In the genomic region with DNA sequence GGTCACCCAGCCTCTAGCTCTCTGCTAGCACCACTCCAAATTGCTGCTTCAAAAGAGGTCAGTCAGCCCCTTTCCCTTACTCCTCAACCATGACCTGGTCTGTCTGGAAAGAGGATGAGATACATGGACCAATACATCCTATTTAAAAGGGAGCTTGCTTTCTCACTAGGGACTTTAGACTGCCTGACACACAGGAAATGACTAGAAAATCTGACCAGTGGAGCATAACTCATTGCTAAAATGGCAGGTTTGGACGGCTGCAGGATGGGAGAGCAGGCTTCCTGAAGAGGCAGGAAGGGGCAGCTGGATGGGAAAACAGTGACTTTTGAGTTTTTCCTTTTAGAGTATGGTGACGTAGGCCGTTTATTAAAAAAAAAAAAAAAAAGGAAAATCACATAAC, we compare ENCODE assay signal across 9 cellular contexts. TPM values are rescaled to one million over a fixed set of nuclear protein-coding genes. Genes with fewer than 3 reads are reported as not detected.
DNase-seq lines count a peak whose midpoint lies in the region; ATAC-seq, FAIRE-seq and TF ChIP-seq lines count a peak whose summit lies in the region.
"Had no signal": no experiment of that assay in that cellular context is flagged by ENCODE, and none has a peak within 500 bp of the region (broad histone marks: within the 10 kb centered on the region; RNA-seq: fewer than 3 reads in every experiment).

No MANE protein-coding gene starts in this region.

- H3K9me3 Mint-ChIP-seq in neural progenitor cell (no peaks in the 10 kb centered on the region), GM23338 (no peaks in the 10 kb centered on the region)
- H3K9me3 Mint-ChIP-seq: activated naive CD4-positive, alpha-beta T cell treated with anti-CD3 and anti-CD28 coated beads, Interleukin-2, amount 50 U/mL, for 72 hours had no signal

- H3K36me3 ChIP-seq in GM12878 (ENCODE audit: control insufficient read depth in 2 of 2, insufficient read depth in 2 of 2, low read length in 1 of 2), result peaks cover 0 to 3% of the 10 kb centered on the region in 2 experiments; a peak in 1 of 4 replicates
- H3K36me3 ChIP-seq in neural progenitor cell, result no peaks in the 10 kb centered on the region
- H3K36me3 ChIP-seq in H7 (replicated peaks; ENCODE audit: control insufficient read depth, insufficient read depth, low read length), result no peaks in the 10 kb centered on the region; the same call in 1 of the 2 replicates
- H3K36me3 ChIP-seq in GM23338 (ENCODE audit: insufficient read depth), result no peaks in the 10 kb centered on the region

- H3K4me3 Mint-ChIP-seq in neural progenitor cell (no peak overlapping the region), GM23338 (no peak overlapping the region)

- no peak for TF ChIP-seq EP300 in GM12878 (IDR thresholded peaks at IDR 0.05; ENCODE audit: borderline replicate concordance in 1 of 2, control insufficient read depth in 1 of 2, low read depth in 2 of 2, low read length in 2 of 2)

- H3F3A ChIP-seq in neural progenitor cell (ENCODE audit: low read depth) (peaks cover 9% of the 10 kb centered on the region), GM23338 (replicated peaks; ENCODE audit: low read depth) (no peaks in the 10 kb centered on the region)

- FAIRE-seq in GM12878 (lab: Jason Lieb, UNC) (peak; percentile 18), urothelium cell line (lab: Jason Lieb, UNC) (no peak)

- no peaks in the 10 kb centered on the region; the same call in 2 of the 3 replicates for H3K9me3 ChIP-seq in GM12878 (replicated peaks; ENCODE audit: control insufficient read depth, insufficient read depth, low read length)
- H3K9me3 ChIP-seq in neural progenitor cell (ENCODE audit: low read depth), result no peaks in the 10 kb centered on the region

- peak overlapping the region; percentile 93 for H3K4me2 ChIP-seq in GM12878 (ENCODE audit: control insufficient read depth, insufficient read depth)
- no peak overlapping the region for H3K4me2 ChIP-seq in neural progenitor cell
- H3K4me2 ChIP-seq in GM23338, result no peak overlapping the region

- RAD21 ChIA-PET in GM12878 (lab: Charles Lee; ENCODE audit: unreplicated experiment), result interaction anchor here (0.7 to 16.8 kb wide), 16 partner anchors 8 to 208 kb away, joined by 3 to 253 read pairs (median 6); a partner anchor contains a TSS

- peak; percentile 45 for DNase-seq in GM10248 (ENCODE audit: extremely low spot score)
- no peak for DNase-seq in GM12878 (ENCODE audit: low read depth, low spot score)
- DNase-seq in neural progenitor cell (ENCODE audit: low spot score), result no peak
- no peak for DNase-seq in urothelium cell line (ENCODE audit: low spot score)
- no peak for DNase-seq in stimulated activated CD4-positive, alpha-beta T cell treated with anti-CD3 and anti-CD28 coated beads, Interleukin-15, amount 100 ng/mL, for 24 hours
- no peak for DNase-seq in H7
- no peak for DNase-seq in GM23338 (ENCODE audit: low spot score)

- H3K36me3 Mint-ChIP-seq in neural progenitor cell, result no peaks in the 10 kb centered on the region
- no peaks in the 10 kb centered on the region for H3K36me3 Mint-ChIP-seq in GM23338 (ENCODE audit: low read depth)

- SMC1A ChIA-PET in GM12878 (lab: Charles Lee; ENCODE audit: uncharacterized antibody, unreplicated experiment), result interaction anchor here (0.7 to 23.8 kb wide), 18 partner anchors 9 to 193 kb away, joined by 3 to 633 read pairs (median 4); a partner anchor contains a TSS

- H3K4me1 ChIP-seq in GM12878 (ENCODE audit: control insufficient read depth, insufficient read depth, low read length) (peaks cover 65% of the 10 kb centered on the region), neural progenitor cell (peaks cover 12% of the 10 kb centered on the region), GM23338 (ENCODE audit: insufficient read depth) (peaks cover 17% of the 10 kb centered on the region)

- no peak for TF ChIP-seq CTCF in GM10248 (IDR thresholded peaks at IDR 0.05; ENCODE audit: control extremely low read depth, extremely low read depth, low read depth, missing control alignments)
- TF ChIP-seq CTCF in GM12878 (IDR thresholded peaks at IDR 0.05 in 2 of 3, conservative IDR thresholded peaks at IDR 0.05 in 1 of 3; ENCODE audit: control insufficient read depth in 2 of 3, extremely low read depth in 1 of 3, insufficient read depth in 1 of 3, low read depth in 3 of 3, low read length in 3 of 3), result no peak
- no peak for TF ChIP-seq CTCF in neural progenitor cell (IDR thresholded peaks at IDR 0.05)
- TF ChIP-seq CTCF in GM23338 (conservative IDR thresholded peaks at IDR 0.05; ENCODE audit: low read depth in 2 of 2), result no peak

- H3K27me3 Mint-ChIP-seq in neural progenitor cell (ENCODE audit: insufficient read depth, low read depth) (peaks cover 2% of the 10 kb centered on the region), GM23338 (ENCODE audit: insufficient read depth, low read depth, poor library complexity) (peaks cover 5% of the 10 kb centered on the region)

- intact Hi-C loops in GM12878 (cut with micrococcal nuclease; ENCODE audit: unreplicated experiment), result no loop called here

- H3K4me1 Mint-ChIP-seq in neural progenitor cell, result peaks cover 33% of the 10 kb centered on the region
- peaks cover 13% of the 10 kb centered on the region for H3K4me1 Mint-ChIP-seq in GM23338

- no peaks in the 10 kb centered on the region for H4K20me1 ChIP-seq in GM12878 (ENCODE audit: control insufficient read depth, insufficient read depth)
- no peaks in the 10 kb centered on the region for H4K20me1 ChIP-seq in neural progenitor cell (ENCODE audit: low read depth)
- H4K20me1 ChIP-seq in GM23338 (replicated peaks; ENCODE audit: insufficient read depth), result peaks cover 5% of the 10 kb centered on the region

- H3K27ac Mint-ChIP-seq in neural progenitor cell (peak overlapping the region; percentile 77), GM23338 (no peak overlapping the region)

- WGBS in GM12878 (ENCODE audit: insufficient coverage, insufficient replicate concordance, low lambda C conversion rate, missing lambda C conversion rate), result 3% methylated on average over 3 of the region's 3 CpGs

- H3K9me2 ChIP-seq in GM23338 (ENCODE audit: insufficient read depth), result no peaks in the 10 kb centered on the region

- H3K27ac ChIP-seq in GM12878 (ENCODE audit: control insufficient read depth, insufficient read depth) (peak overlapping the region; percentile 83), neural progenitor cell (no peak overlapping the region), GM23338 (ENCODE audit: low read depth) (no peak overlapping the region)

- POLR2A ChIA-PET in GM10248 (lab: Yijun Ruan, JAX), result interaction anchor here (0.8 kb wide), 1 partner anchor 25 kb away, joined by 3 read pairs; a partner anchor contains a TSS
- POLR2A ChIA-PET in GM12878 (lab: Charles Lee), result interaction anchor here (0.6 to 18.1 kb wide), 15 partner anchors 8 to 1479 kb away, joined by 3 to 405 read pairs (median 6); a partner anchor contains a TSS

- in situ Hi-C loops in GM12878 (cut with MboI), result no loop called here

- TF ChIP-seq RAD21 in GM12878 (IDR thresholded peaks at IDR 0.05; ENCODE audit: insufficient read depth, low read depth, low read length), result no peak

- ATAC-seq in HG02981 (IDR thresholded peaks at IDR 0.05; ENCODE audit: unreplicated experiment), result peak; percentile 37
- peak; percentile 70 for ATAC-seq in GM12878
- no peak for ATAC-seq in GM23338

- BruUV-seq in GM12878 (replicated peaks; lab: Mats Ljungman, UMichigan), result no TSS peak

- H3K4me3 ChIP-seq in GM12878, result peak overlapping the region; percentile 46
- H3K4me3 ChIP-seq in neural progenitor cell, result no peak overlapping the region
- H3K4me3 ChIP-seq in H7 (ENCODE audit: insufficient read depth, low read depth, low read length), result no peak overlapping the region
- no peak overlapping the region for H3K4me3 ChIP-seq in GM23338

- H3K9ac ChIP-seq in GM12878 (ENCODE audit: control insufficient read depth, insufficient read depth, low read length), result peak overlapping the region; percentile 45
- no peak overlapping the region for H3K9ac ChIP-seq in neural progenitor cell

- H3K27me3 ChIP-seq in GM12878 (replicated peaks in 1 of 2; ENCODE audit: control insufficient read depth in 2 of 2, insufficient read depth in 2 of 2, low read length in 1 of 2) (no peaks in the 10 kb centered on the region), neural progenitor cell (no peaks in the 10 kb centered on the region), H7 (ENCODE audit: control insufficient read depth, insufficient read depth, low read length) (no peaks in the 10 kb centered on the region), GM23338 (ENCODE audit: insufficient read depth) (no peaks in the 10 kb centered on the region)

- TF ChIP-seq POLR2A in GM12878 (IDR thresholded peaks at IDR 0.05; ENCODE audit: low read depth, low read length), result 0 out of 2 replicates have a peak, but pooled peaks have one; percentile 19

- H2AFZ ChIP-seq in GM12878 (ENCODE audit: control insufficient read depth, low read depth, low read length) (no peak overlapping the region; the same call in 1 of the 2 replicates), neural progenitor cell (replicated peaks) (no peak overlapping the region), GM23338 (no peak overlapping the region)

- peaks cover 92% of the 10 kb centered on the region for H3K79me2 ChIP-seq in GM12878 (ENCODE audit: control insufficient read depth, insufficient read depth, low read length)
- H3K79me2 ChIP-seq in neural progenitor cell (ENCODE audit: low read depth), result no peaks in the 10 kb centered on the region
- no peaks in the 10 kb centered on the region for H3K79me2 ChIP-seq in GM23338 (replicated peaks; ENCODE audit: insufficient read depth)

- CTCF ChIA-PET in GM10248 (lab: Yijun Ruan, JAX), result interaction anchor here (0.9 to 21.2 kb wide), 5 partner anchors 9 to 192 kb away, joined by 3 to 422 read pairs (median 7); a partner anchor contains a TSS
- CTCF ChIA-PET in GM12878 (lab: Yijun Ruan, JAX), result interaction anchor here (0.8 to 37.4 kb wide), 7 partner anchors 9 to 192 kb away, joined by 3 to 1047 read pairs (median 7); a partner anchor contains a TSS

RNA-seq across cellular contexts. Expression of a gene that starts 25.3 kb away (rescaled TPM):
- total RNA-seq in GM12878 (2013; cell fraction: nucleolus; rRNA removed), result 113 and 116 TPM in 2 replicates
- total RNA-seq in GM12878 (2014; rRNA removed) (21.6 and 24.0 TPM in 2 replicates), GM12878 (2014; rRNA removed; fragmentation: Illumina TruSeq; extraction: Trizol) (24.9 and 26.0 TPM in 2 replicates), GM12878 (2021) (55.9 and 57.7 TPM in 2 replicates), neural progenitor cell (ENCODE audit: low replicate concordance) (17.3 and 18.9 TPM in 2 replicates)
- polyA plus RNA-seq in GM12878 (2011; ENCODE audit: low read depth), result 36.6 TPM
- polyA plus RNA-seq in GM12878 (2011; rRNA removed) (36.3 and 39.3 TPM in 2 replicates), GM12878 (2014; fragmentation: Illumina TruSeq; extraction: Trizol) (29.1 and 37.0 TPM in 2 replicates), GM12878 (2014; fragmentation: Nextera tagmentation; extraction: Ambion mirVana) (1 to 10 TPM; 8.6 to 9.9 TPM), GM12878 (2014; rRNA removed) (26.7 and 31.0 TPM in 2 replicates), GM12878 (2016; fragmentation: Nextera tagmentation; extraction: Ambion mirVana) (10 to 100 TPM; 31.8 to 36.8 TPM), GM23338 (2016; fragmentation: Nextera tagmentation; extraction: Ambion mirVana) (3.5 and 3.9 TPM in 2 replicates)
- 40.8 and 42.5 TPM in 2 replicates for polyA plus RNA-seq in GM12878 (2011; cell fraction: cytosol; rRNA removed)
- polyA plus RNA-seq in GM12878 (2011; cell fraction: nucleus; rRNA removed), result 68.6 and 72.6 TPM in 2 replicates
- 45.2 and 48.9 TPM in 2 replicates for polyA plus RNA-seq in GM12878 (2012)
- 143 and 245 TPM in 2 replicates for polyA minus RNA-seq in GM12878 (2011; rRNA and poly(A)+ RNA removed)
- 25.1 and 38.3 TPM in 2 replicates for polyA minus RNA-seq in GM12878 (2011; cell fraction: cytosol; rRNA and poly(A)+ RNA removed)
- 42.4 and 62.3 TPM in 2 replicates for polyA minus RNA-seq in GM12878 (2011; cell fraction: nucleus; rRNA and poly(A)+ RNA removed)
- total RNA-seq in H7 (2014; rRNA removed; shearing (Covaris generic)), result 20.8 and 23.6 TPM in 2 replicates
- total RNA-seq in GM23338 (2014; rRNA removed; shearing (Covaris generic)), result 9.3 and 14.0 TPM in 2 replicates

RNA-seq across cellular contexts. Expression of a gene that starts 40.0 kb away (rescaled TPM):
- total RNA-seq in GM12878 (2013; cell fraction: nucleolus; rRNA removed), result 35.7 and 37.8 TPM in 2 replicates
- 56.2 and 64.7 TPM in 2 replicates for total RNA-seq in GM12878 (2014; rRNA removed)
- 47.7 and 48.8 TPM in 2 replicates for total RNA-seq in GM12878 (2014; rRNA removed; fragmentation: Illumina TruSeq; extraction: Trizol)
- 128 and 137 TPM in 2 replicates for total RNA-seq in GM12878 (2021)
- 51.6 TPM for polyA plus RNA-seq in GM12878 (2011; ENCODE audit: low read depth)
- 45.0 and 121 TPM in 2 replicates for polyA plus RNA-seq in GM12878 (2011; rRNA removed)
- polyA plus RNA-seq in GM12878 (2011; cell fraction: cytosol; rRNA removed), result 237 and 296 TPM in 2 replicates
- polyA plus RNA-seq in GM12878 (2011; cell fraction: nucleus; rRNA removed), result 108 and 111 TPM in 2 replicates
- 103 and 132 TPM in 2 replicates for polyA plus RNA-seq in GM12878 (2012)
- polyA plus RNA-seq in GM12878 (2014; fragmentation: Illumina TruSeq; extraction: Trizol), result 51.4 and 98.2 TPM in 2 replicates
- polyA plus RNA-seq in GM12878 (2014; fragmentation: Nextera tagmentation; extraction: Ambion mirVana), result 10 to 100 TPM; 16.0 to 42.0 TPM
- polyA plus RNA-seq in GM12878 (2014; rRNA removed), result 172 and 192 TPM in 2 replicates
- polyA plus RNA-seq in GM12878 (2016; fragmentation: Nextera tagmentation; extraction: Ambion mirVana), result 100 to 1,000 TPM in 1 of 2 experiments, 10 to 100 TPM in 1; 91.4 to 109 TPM
- polyA minus RNA-seq in GM12878 (2011; rRNA and poly(A)+ RNA removed), result 171 and 213 TPM in 2 replicates
- 95.8 and 106 TPM in 2 replicates for polyA minus RNA-seq in GM12878 (2011; cell fraction: cytosol; rRNA and poly(A)+ RNA removed)
- 45.0 and 71.6 TPM in 2 replicates for polyA minus RNA-seq in GM12878 (2011; cell fraction: nucleus; rRNA and poly(A)+ RNA removed)
- 5.9 and 19.9 TPM in 2 replicates for total RNA-seq in neural progenitor cell (ENCODE audit: low replicate concordance)
- total RNA-seq in H7 (2014; rRNA removed; shearing (Covaris generic)), result 14.9 and 20.2 TPM in 2 replicates
- 38.6 and 39.5 TPM in 2 replicates for total RNA-seq in GM23338 (2014; rRNA removed; shearing (Covaris generic))
- polyA plus RNA-seq in GM23338 (2016; fragmentation: Nextera tagmentation; extraction: Ambion mirVana), result 23.2 and 26.3 TPM in 2 replicates
